8 cellular contexts compared by ENCODE assay signal in the genomic region with DNA sequence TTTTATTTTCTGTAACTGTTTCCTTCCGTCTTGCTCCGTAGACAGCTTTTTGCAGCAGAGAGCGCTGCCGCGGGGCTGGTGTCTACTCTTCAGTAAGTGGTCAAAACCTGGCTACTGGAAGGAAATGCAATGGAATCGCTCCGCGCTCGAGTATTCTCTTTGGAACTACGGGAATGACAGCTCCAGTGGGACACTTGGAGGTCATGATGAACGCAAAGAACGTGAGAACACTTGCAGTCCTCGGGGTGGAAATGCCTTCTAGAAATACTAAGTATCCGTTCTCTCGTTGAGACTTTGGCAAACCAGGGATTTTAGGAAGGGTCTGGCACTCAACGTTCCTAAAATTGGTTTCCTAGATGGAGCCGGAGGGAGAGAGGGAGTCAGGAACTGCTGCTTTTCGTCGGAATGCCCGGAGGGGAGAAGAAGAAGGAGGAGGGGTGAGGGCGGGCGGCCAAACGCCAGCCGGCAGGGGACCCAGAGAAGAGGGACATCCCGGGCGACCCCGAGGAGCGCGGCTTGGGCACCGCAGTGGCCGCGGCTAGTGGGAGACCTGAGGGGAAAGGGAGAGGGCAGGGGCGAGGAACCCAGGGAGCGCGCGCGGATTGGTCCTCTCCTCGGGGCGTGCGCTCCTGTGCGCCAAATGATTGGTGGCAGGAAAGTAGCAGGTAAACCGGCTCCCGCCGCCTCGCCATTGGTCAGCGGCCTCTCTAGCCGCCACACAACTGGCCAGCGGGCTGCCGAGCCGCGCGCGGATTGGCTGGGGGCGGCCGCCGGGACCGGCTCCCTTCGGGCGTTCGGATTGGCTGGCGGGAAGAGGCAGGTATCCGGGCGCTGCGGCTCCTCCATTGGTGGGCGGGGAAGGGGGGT.
DNase-seq lines count a peak whose midpoint lies in the region; ATAC-seq and TF ChIP-seq lines count a peak whose summit lies in the region.

No MANE protein-coding gene starts in this region.

- TF ChIP-seq CTCF in nephron (IDR thresholded peaks at IDR 0.05; ENCODE audit: unreplicated experiment in 3 of 3) = no peak

- peaks cover 12% of the 10 kb centered on the region for H3K4me1 Mint-ChIP-seq in nephron

- DNase-seq in DMS79 (lab: John Stamatoyannopoulos, UW) (peak; percentile 95), RPMI8226 (peak; percentile 94), fibroblast of the conjunctiva (ENCODE audit: low read depth) (peak; percentile 95)
- DNase-seq in activated effector memory CD4-positive, alpha-beta T cell treated with anti-CD3 and anti-CD28 coated beads, Interleukin-2, amount 50 U/mL, for 16 hours = peak; percentile 99
- peak; percentile 97 for DNase-seq in stimulated activated naive CD8-positive, alpha-beta T cell treated with anti-CD3 and anti-CD28 coated beads, Interleukin-15, Interleukin-2, amounts not matched to agents 100 U/mL and 50 U/mL, for 24 hours

- peak overlapping the region in 2 of 3 experiments; percentile 3 to 14 for H3K27ac Mint-ChIP-seq in nephron

- peaks cover 92% of the 10 kb centered on the region for H3K27me3 Mint-ChIP-seq in nephron (ENCODE audit: low read depth)

- H3K36me3 Mint-ChIP-seq in nephron (ENCODE audit: low read depth) = no peaks in the 10 kb centered on the region

- H3K4me3 Mint-ChIP-seq in nephron = peak overlapping the region; percentile 90 to 93 (median 90)

- no peaks in the 10 kb centered on the region for H3K9me3 Mint-ChIP-seq in nephron

- peak overlapping the region; percentile 65 for H3K27ac ChIP-seq in KOPT-K1 (ENCODE audit: low read depth, low read length, poor library complexity, severe bottlenecking)

- ATAC-seq in GM21825 (IDR thresholded peaks at IDR 0.05; ENCODE audit: unreplicated experiment) = peak; percentile 89
- peak; percentile 89 for ATAC-seq in stimulated activated naive CD8-positive, alpha-beta T cell treated with anti-CD3 and anti-CD28 coated beads, Interleukin-15, Interleukin-2, amounts not matched to agents 100 U/mL and 50 U/mL, for 24 hours

- H3K9me3 ChIP-seq in KOPT-K1 (ENCODE audit: insufficient read depth, low read length, poor library complexity, severe bottlenecking) = no peaks in the 10 kb centered on the region

- H3K36me3 ChIP-seq in KOPT-K1 (ENCODE audit: insufficient read depth, low read length) = no peaks in the 10 kb centered on the region

Comparison
In these comparisons a context has a peak if more than half of its experiments do, and no peak if none do; other contexts are left out.
1. Peak in every context shown above with its lines: DNase-seq, ATAC-seq and H3K27ac ChIP-seq.